In the genomic region with DNA sequence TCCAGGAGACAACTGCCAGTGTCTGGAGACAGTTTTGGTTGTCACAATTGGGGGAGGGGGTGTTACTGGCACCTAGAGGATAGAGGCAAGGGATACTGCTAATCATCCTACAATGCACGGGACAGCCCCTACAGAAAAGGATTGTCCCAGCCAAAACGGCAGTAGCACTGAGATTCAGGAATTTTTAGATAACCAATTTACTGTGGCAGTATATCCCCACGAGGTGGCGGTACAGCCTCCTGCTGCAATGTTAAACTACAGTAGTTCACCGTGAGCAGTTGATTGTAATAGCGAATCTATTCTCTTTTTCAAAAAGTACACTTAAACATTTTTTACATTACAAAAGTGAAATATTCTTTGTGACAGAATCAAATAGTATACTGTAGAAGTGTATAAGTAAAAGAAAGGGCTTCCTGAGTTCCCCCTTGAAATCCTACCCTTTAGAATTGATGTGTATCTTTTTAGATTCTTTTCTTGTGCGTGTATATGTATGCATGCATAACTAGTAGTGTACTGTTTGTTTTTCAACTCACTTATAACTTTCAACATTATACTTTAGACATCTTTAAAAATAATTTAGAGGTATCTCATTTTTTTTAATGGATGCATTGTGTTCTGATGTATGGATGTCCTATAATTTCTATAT, we compare ENCODE assay signal across 8 cellular contexts. TPM values are rescaled to one million over a fixed set of nuclear protein-coding genes. Genes with fewer than 3 reads are reported as not detected.
DNase-seq lines count a peak whose midpoint lies in the region; ATAC-seq and TF ChIP-seq lines count a peak whose summit lies in the region.
"Not testable (repeated sequence)": the region's sequence is repeated elsewhere in the genome, so short reads cannot be mapped to it uniquely, and the experiment has no call there.

No MANE protein-coding gene starts in this region.

- not testable (repeated sequence) for H3K36me3 ChIP-seq in Loucy (ENCODE audit: insufficient read depth, low read length)

- not testable (repeated sequence) for H3K4me2 ChIP-seq in Loucy (ENCODE audit: low read depth, low read length, poor library complexity, severe bottlenecking)

- H3F3A ChIP-seq in Loucy (ENCODE audit: low read depth): not testable (repeated sequence)

- not testable (repeated sequence) for H3K4me1 ChIP-seq in Loucy (ENCODE audit: insufficient read depth, low read length, poor library complexity, severe bottlenecking)

- H3K79me2 ChIP-seq in Loucy (ENCODE audit: insufficient read depth, low read length): not testable (repeated sequence)

- not testable (repeated sequence) for H3K9me2 ChIP-seq in Loucy (replicated peaks; ENCODE audit: low read depth, low read length)

- DNase-seq in DMS53 treated with DMSO at 0.1 percent for 48 hours (lab: John Stamatoyannopoulos, UW; ENCODE audit: unreplicated experiment) (peak; percentile 12), RPMI8226 (peak; percentile 49), cerebellar cortex (ENCODE audit: low spot score) (peak; percentile 81), hypothalamus (lab: John Stamatoyannopoulos, UW) (peak in 34 of 51 donors; percentile 2 to 78 (median 35)), posterior vena cava (ENCODE audit: low spot score) (peak; percentile 88)
- peak; percentile 79 for DNase-seq in activated CD8-positive, alpha-beta memory T cell treated with anti-CD3 and anti-CD28 coated beads for 24 hours
- DNase-seq in stimulated activated naive CD8-positive, alpha-beta T cell treated with anti-CD3 and anti-CD28 coated beads, Interleukin-15, Interleukin-2, amounts not matched to agents 100 U/mL and 50 U/mL, for 24 hours: peak; percentile 69

- H4K20me1 ChIP-seq in Loucy (ENCODE audit: insufficient read depth, low read length, poor library complexity, severe bottlenecking): not testable (repeated sequence)

- ATAC-seq in stimulated activated naive CD8-positive, alpha-beta T cell treated with anti-CD3 and anti-CD28 coated beads, Interleukin-15, Interleukin-2, amounts not matched to agents 100 U/mL and 50 U/mL, for 24 hours: peak; percentile 57

- not testable (repeated sequence) for H3K9ac ChIP-seq in Loucy (ENCODE audit: low read depth, low read length, poor library complexity, severe bottlenecking)

- TF ChIP-seq CTCF in Loucy (conservative IDR thresholded peaks at IDR 0.05; ENCODE audit: low read length): peak; percentile 41

- not testable (repeated sequence) for H3K4me3 ChIP-seq in Loucy (ENCODE audit: low read length, poor library complexity, severe bottlenecking)

- intact Hi-C loops in posterior vena cava (cut with DNase I): not testable (repeated sequence)

- H3K9me3 ChIP-seq in Loucy (ENCODE audit: insufficient read depth, low read depth, low read length): not testable (repeated sequence)

- H2AFZ ChIP-seq in Loucy (ENCODE audit: low read length): not testable (repeated sequence)

- not testable (repeated sequence) for H3K27me3 ChIP-seq in Loucy (ENCODE audit: insufficient read depth, low read length, poor library complexity, severe bottlenecking)

RNA-seq across cellular contexts. Expression of a gene that starts 30.4 kb away (rescaled TPM):
- 1 to 10 TPM; 1.5 to 2.3 TPM for total RNA-seq in posterior vena cava

RNA-seq across cellular contexts. Expression of a gene that starts 31.4 kb away (rescaled TPM):
- total RNA-seq in posterior vena cava: under 1 TPM; 0.10 to 0.14 TPM

Comparison
In these comparisons a context has a peak if more than half of its experiments do, and no peak if none do; other contexts are left out.
1. DNase-seq: peak in every context shown above with its lines; median percentile 88 in posterior vena cava; 81 in cerebellar cortex; 79 in activated CD8-positive, alpha-beta memory T cell treated with anti-CD3 and anti-CD28 coated beads for 24 hours; 69 in stimulated activated naive CD8-positive, alpha-beta T cell treated with anti-CD3 and anti-CD28 coated beads, Interleukin-15, Interleukin-2, amounts not matched to agents 100 U/mL and 50 U/mL, for 24 hours; 49 in RPMI8226; 35 in hypothalamus; 12 in DMS53 treated with DMSO at 0.1 percent for 48 hours.